ENCODE assay signal across 8 cellular contexts in the genomic region with DNA sequence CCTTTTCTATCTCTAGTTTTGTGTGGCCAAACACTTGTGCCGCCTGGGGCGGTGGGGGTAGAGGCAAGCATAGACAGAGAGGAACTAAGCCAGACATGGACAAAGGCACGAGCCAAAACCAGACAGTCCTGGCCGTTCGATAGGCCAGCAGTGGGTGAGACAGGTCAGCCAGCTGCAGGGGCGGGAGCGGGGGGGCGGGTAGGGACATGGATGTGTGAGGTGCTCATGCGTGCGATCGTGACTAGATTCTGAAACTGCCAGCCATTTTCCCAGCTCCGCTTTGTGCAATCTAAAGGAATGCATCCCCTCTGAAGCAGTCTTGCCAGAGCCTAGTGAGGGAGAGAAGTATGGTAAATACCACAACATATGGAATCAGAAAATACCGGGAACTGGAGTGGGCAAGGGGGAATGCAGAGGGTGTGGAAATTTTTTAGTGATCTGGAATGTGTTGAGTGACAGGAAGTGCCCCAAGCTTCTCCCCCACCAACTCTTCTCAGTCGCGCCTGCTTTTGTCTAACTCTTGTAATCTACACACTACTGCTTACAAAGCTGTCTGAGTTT.
DNase-seq lines count a peak whose midpoint lies in the region; ATAC-seq and TF ChIP-seq lines count a peak whose summit lies in the region.

No MANE protein-coding gene starts in this region.

- peak overlapping the region; percentile 52 for H3K4me3 ChIP-seq in mononuclear cell (ENCODE audit: low read length)

- peak overlapping the region; percentile 74 for H3K4me3 Mint-ChIP-seq in stimulated activated memory B cell treated with anti-CD40 and anti-IgM and Interleukin-4, amounts not matched to agents 10 μg/mL and 1 μg/mL and 100 μg/mL, for 72 hours

- no peaks in the 10 kb centered on the region for H3K27me3 ChIP-seq in mononuclear cell (ENCODE audit: insufficient read depth, low read length)

- peaks cover 18% of the 10 kb centered on the region for H3K4me1 Mint-ChIP-seq in stimulated activated memory B cell treated with anti-CD40 and anti-IgM and Interleukin-4, amounts not matched to agents 10 μg/mL and 1 μg/mL and 100 μg/mL, for 72 hours

- no peaks in the 10 kb centered on the region for H3K9me3 Mint-ChIP-seq in stimulated activated memory B cell treated with anti-CD40 and anti-IgM and Interleukin-4, amounts not matched to agents 10 μg/mL and 1 μg/mL and 100 μg/mL, for 72 hours

- peak overlapping the region; percentile 66 for H3K27ac Mint-ChIP-seq in stimulated activated memory B cell treated with anti-CD40 and anti-IgM and Interleukin-4, amounts not matched to agents 10 μg/mL and 1 μg/mL and 100 μg/mL, for 72 hours

- peak; percentile 58 for TF ChIP-seq POLR2A in erythroblast (IDR thresholded peaks at IDR 0.05; ENCODE audit: low read length)

- peaks cover 14% of the 10 kb centered on the region for H3K27me3 Mint-ChIP-seq in stimulated activated memory B cell treated with anti-CD40 and anti-IgM and Interleukin-4, amounts not matched to agents 10 μg/mL and 1 μg/mL and 100 μg/mL, for 72 hours

- peak; percentile 26 for DNase-seq in NK-92 treated with Interleukin-12 subunit alpha and Interleukin-12 subunit beta, amount 100 ng/mL, for 24 hours (lab: John Stamatoyannopoulos, UW)
- no peak for DNase-seq in NK-92 (lab: John Stamatoyannopoulos, UW; ENCODE audit: unreplicated experiment)
- DNase-seq in NCI-H69 (lab: John Stamatoyannopoulos, UW), result peak; percentile 94
- DNase-seq in activated T-cell treated with anti-CD3 and anti-CD28 coated beads for 1 hour (ENCODE audit: low read depth), result peak; percentile 5
- peak; percentile 83 to 88 for DNase-seq in erythroblast (lab: John Stamatoyannopoulos, UW)

- no peaks in the 10 kb centered on the region for H3K9me3 ChIP-seq in mononuclear cell (ENCODE audit: low read depth, low read length)

- peaks cover 27% of the 10 kb centered on the region for H3K4me1 ChIP-seq in mononuclear cell (ENCODE audit: insufficient read depth, low read length)

- ATAC-seq in HG03342 (IDR thresholded peaks at IDR 0.05; ENCODE audit: unreplicated experiment), result peak; percentile 43
- ATAC-seq in stimulated activated memory B cell treated with anti-CD40 and anti-IgM and Interleukin-4, amounts not matched to agents 10 μg/mL and 1 μg/mL and 100 μg/mL, for 72 hours, result peak; percentile 81

- H3K36me3 Mint-ChIP-seq in stimulated activated memory B cell treated with anti-CD40 and anti-IgM and Interleukin-4, amounts not matched to agents 10 μg/mL and 1 μg/mL and 100 μg/mL, for 72 hours, result no peaks in the 10 kb centered on the region
